ENCODE assay signal across 1 cellular context in the genomic region with DNA sequence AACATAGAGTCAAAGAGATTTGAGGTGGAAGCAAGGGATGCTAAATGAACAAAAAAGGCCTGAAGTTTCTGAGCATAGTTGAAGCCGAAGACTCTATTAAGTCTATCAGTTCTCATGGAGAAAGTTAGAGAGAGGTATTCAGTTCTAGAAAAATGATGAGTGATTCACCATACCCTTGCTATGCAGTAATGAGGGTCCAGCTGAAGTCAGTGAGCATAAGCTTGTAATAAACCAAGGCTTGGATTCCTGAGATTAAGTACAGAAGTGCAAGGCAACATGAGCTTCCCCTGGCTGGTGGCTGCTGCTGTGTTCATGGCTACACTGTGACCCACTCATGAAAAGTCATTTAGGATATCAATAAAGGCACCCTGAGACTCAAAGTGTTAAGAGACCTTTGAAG.
TF ChIP-seq lines count a peak whose summit lies in the region.

No MANE protein-coding gene starts in this region.

TF ChIP-seq in H1, 55 proteins besides CTCF, POLR2A, EP300 and RAD21 (continued from another document):
- TF ChIP-seq, protein P1, sequence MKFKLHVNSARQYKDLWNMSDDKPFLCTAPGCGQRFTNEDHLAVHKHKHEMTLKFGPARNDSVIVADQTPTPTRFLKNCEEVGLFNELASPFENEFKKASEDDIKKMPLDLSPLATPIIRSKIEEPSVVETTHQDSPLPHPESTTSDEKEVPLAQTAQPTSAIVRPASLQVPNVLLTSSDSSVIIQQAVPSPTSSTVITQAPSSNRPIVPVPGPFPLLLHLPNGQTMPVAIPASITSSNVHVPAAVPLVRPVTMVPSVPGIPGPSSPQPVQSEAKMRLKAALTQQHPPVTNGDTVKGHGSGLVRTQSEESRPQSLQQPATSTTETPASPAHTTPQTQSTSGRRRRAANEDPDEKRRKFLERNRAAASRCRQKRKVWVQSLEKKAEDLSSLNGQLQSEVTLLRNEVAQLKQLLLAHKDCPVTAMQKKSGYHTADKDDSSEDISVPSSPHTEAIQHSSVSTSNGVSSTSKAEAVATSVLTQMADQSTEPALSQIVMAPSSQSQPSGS (IDR thresholded peaks at IDR 0.05; ENCODE audit: low read length), result no peak
- TF ChIP-seq SIN3A (conservative IDR thresholded peaks at IDR 0.05 in 1 of 2, IDR thresholded peaks at IDR 0.05 in 1 of 2; ENCODE audit: low read depth in 1 of 2, low read length in 2 of 2) (no peak), TAF7 (optimal IDR thresholded peaks at IDR 0.05; ENCODE audit: borderline replicate concordance, low read depth, low read length) (no peak), POLR2AphosphoS5 (IDR thresholded peaks at IDR 0.05; ENCODE audit: low read depth, low read length) (no peak), RNF2 (IDR thresholded peaks at IDR 0.05; ENCODE audit: borderline replicate concordance, low read depth, low read length, missing control alignments, poor library complexity, severe bottlenecking) (no peak), BCL11A (IDR thresholded peaks at IDR 0.05; ENCODE audit: low read depth in 2 of 2, low read length in 2 of 2) (no peak)
